28 cellular contexts compared by ENCODE assay signal in genomic region chr15:29840928-29841327, GRCh38. TPM values are rescaled to one million over a fixed set of nuclear protein-coding genes. Genes with fewer than 3 reads are reported as not detected.
DNase-seq lines count a peak whose midpoint lies in the region; ATAC-seq and TF ChIP-seq lines count a peak whose summit lies in the region.
"Had no signal": no experiment of that assay in that cellular context is flagged by ENCODE, and none has a peak within 500 bp of the region (broad histone marks: within the 10 kb centered on the region; RNA-seq: fewer than 3 reads in every experiment).

No MANE protein-coding gene starts in this region.

- H2BK12ac ChIP-seq in mesenchymal stem cell (ENCODE audit: low read length in 2 of 2) = no peak overlapping the region

- no peak overlapping the region for H4K8ac ChIP-seq in mesenchymal stem cell (ENCODE audit: low read length)

- no peak overlapping the region for H3K9ac ChIP-seq in mesenchymal stem cell (ENCODE audit: low read length)

- no peak overlapping the region for H3K4ac ChIP-seq in mesenchymal stem cell (ENCODE audit: low read depth in 1 of 2, low read length in 2 of 2)

- H4K91ac ChIP-seq in mesenchymal stem cell (ENCODE audit: low read length) = no peak overlapping the region

- peaks cover 1% of the 10 kb centered on the region for H3K79me1 ChIP-seq in mesenchymal stem cell (replicated peaks; ENCODE audit: low read length, poor library complexity, severe bottlenecking)

- ATAC-seq in Right ventricle myocardium inferior = peak; percentile 75
- ATAC-seq in heart left ventricle = peak; percentile 93 to 94 (median 94)
- no peak for ATAC-seq in HG02588 (IDR thresholded peaks at IDR 0.05; ENCODE audit: unreplicated experiment)
- ATAC-seq: activated T-cell treated with anti-CD3 and anti-CD28 coated beads, Interleukin-2, amount 50 U/mL, for 4 hours; K562; stimulated activated effector memory CD8-positive, alpha-beta T cell treated with anti-CD3 and anti-CD28 coated beads, Interleukin-12 subunit alpha, Interleukin-12 subunit beta, amount 100 ng/mL, for 72 hours had no signal

- H2AFZ ChIP-seq in mesenchymal stem cell (ENCODE audit: low read depth, low read length) = no peak overlapping the region

- H3K36me3 ChIP-seq in heart left ventricle = no peaks in the 10 kb centered on the region
- no peaks in the 10 kb centered on the region for H3K36me3 ChIP-seq in mesenchymal stem cell (ENCODE audit: control insufficient read depth in 1 of 2, insufficient read depth in 2 of 2, low read depth in 1 of 2, low read length in 2 of 2)
- no peaks in the 10 kb centered on the region for H3K36me3 ChIP-seq in tibial artery
- H3K36me3 ChIP-seq: uterus had no signal

- WGBS in heart left ventricle, 4 donors = 39 to 48% (median 44%) methylated on average over 3 of the region's 3 CpGs
- WGBS in mesenchymal stem cell = 97% methylated on average over 3 of the region's 3 CpGs

- DNase-seq in Right ventricle myocardium inferior (ENCODE audit: missing footprints) (no peak), cardiac septum (ENCODE audit: low spot score) (no peak), heart left ventricle (peak in 3 of 5 donors; percentile 29 to 57 (median 44)), mesenchymal stem cell (peak; percentile 47), tibial artery (no peak), AG08395 (ENCODE audit: low spot score) (no peak)
- no peak for DNase-seq in activated CD8-positive, alpha-beta memory T cell treated with anti-CD3 and anti-CD28 coated beads, Interleukin-2, amount 50 U/mL, for 48 hours
- DNase-seq: activated B cell treated with CpG ODN at 0.5 μM for 24 hours; activated CD4-positive, alpha-beta T cell treated with anti-CD3 and anti-CD28 coated beads, Interleukin-2, amount 50 U/mL, for 1 hour; activated gamma-delta T cell; activated naive CD8-positive, alpha-beta T cell treated with anti-CD3 and anti-CD28 coated beads for 36 hours; activated T-cell treated with anti-CD3 and anti-CD28 coated beads, Interleukin-2, amount 50 U/mL, for 4 hours; anterior cingulate cortex; caudate nucleus; CD4-positive, CD25-positive, alpha-beta regulatory T cell; DMS79 treated with DMSO at 0.1 percent for 48 hours; erythroblast; GF-D8; glutamatergic neuron; HFFc6; islet precursor cell; NCI-H1092 treated with DMSO at 0.1 percent for 48 hours; NCI-H1694 treated with DMSO at 0.1 percent for 48 hours; uterus had no signal

- H2BK120ac ChIP-seq in mesenchymal stem cell (ENCODE audit: low read depth, low read length) = no peak overlapping the region

- H3K27ac ChIP-seq in heart left ventricle (peak overlapping the region; percentile 53 to 95 (median 74)), mesenchymal stem cell (ENCODE audit: low read length, poor library complexity, severe bottlenecking) (no peak overlapping the region), tibial artery (peak overlapping the region; percentile 39 to 56)
- H3K27ac ChIP-seq: uterus had no signal

- peak overlapping the region in 1 of 2 experiments; percentile 65 for H3K18ac ChIP-seq in mesenchymal stem cell (ENCODE audit: low read depth in 1 of 2, low read length in 2 of 2)

- no peak overlapping the region for H3K4me2 ChIP-seq in mesenchymal stem cell (ENCODE audit: low read length, poor library complexity, severe bottlenecking)

- peak overlapping the region; percentile 24 for H2BK5ac ChIP-seq in mesenchymal stem cell (ENCODE audit: low read depth, low read length, poor library complexity, severe bottlenecking)

- peak overlapping the region; percentile 36 for H2AK5ac ChIP-seq in mesenchymal stem cell (ENCODE audit: low read length, severe bottlenecking)

- H3K27me3 ChIP-seq in heart left ventricle = peaks cover 0 to 3% (median 0%) of the 10 kb centered on the region in 9 donors
- H3K27me3 ChIP-seq in mesenchymal stem cell (ENCODE audit: control insufficient read depth in 1 of 2, insufficient read depth in 1 of 2, low read length in 2 of 2) = no peaks in the 10 kb centered on the region
- H3K27me3 ChIP-seq in tibial artery = no peaks in the 10 kb centered on the region
- H3K27me3 ChIP-seq: uterus had no signal

- H3K4me1 ChIP-seq in heart left ventricle (peaks cover 0 to 44% (median 14%) of the 10 kb centered on the region in 12 donors), mesenchymal stem cell (ENCODE audit: control insufficient read depth, insufficient read depth, low read depth, low read length) (peaks cover 10% of the 10 kb centered on the region), tibial artery (peaks cover 0 to 22% (median 3%) of the 10 kb centered on the region in 4 donors)
- H3K4me1 ChIP-seq: uterus had no signal

- intact Hi-C loops in Right ventricle myocardium inferior (cut with DNase I) (no loop called here), cardiac septum (cut with DNase I) (no loop called here), heart left ventricle (cut with DNase I) (no loop called here), tibial artery (cut with DNase I; ENCODE audit: low total_unique reads) (no loop called here)

- H3K14ac ChIP-seq in mesenchymal stem cell (ENCODE audit: low read length in 2 of 2) = no peak overlapping the region

- H3K23ac ChIP-seq in mesenchymal stem cell (ENCODE audit: low read length in 2 of 2) = no peak overlapping the region

- TF ChIP-seq POLR2A in heart left ventricle (IDR thresholded peaks at IDR 0.05) = no peak

- H3K4me3 ChIP-seq in heart left ventricle = no peak overlapping the region
- no peak overlapping the region for H3K4me3 ChIP-seq in mesenchymal stem cell (ENCODE audit: insufficient read depth in 1 of 2, low read depth in 1 of 2, low read length in 2 of 2)
- no peak overlapping the region for H3K4me3 ChIP-seq in tibial artery
- H3K4me3 ChIP-seq: K562, uterus had no signal

- H3K9me3 ChIP-seq in heart left ventricle = no peaks in the 10 kb centered on the region
- peaks cover 1% of the 10 kb centered on the region for H3K9me3 ChIP-seq in mesenchymal stem cell (ENCODE audit: control insufficient read depth, low read length)
- no peaks in the 10 kb centered on the region for H3K9me3 ChIP-seq in tibial artery
- H3K9me3 ChIP-seq: uterus had no signal

- no peak for TF ChIP-seq CTCF in heart left ventricle (IDR thresholded peaks at IDR 0.05)
- TF ChIP-seq CTCF in tibial artery (IDR thresholded peaks at IDR 0.05) = no peak

- H2BK15ac ChIP-seq in mesenchymal stem cell (ENCODE audit: low read depth, poor library complexity, severe bottlenecking) = no peak overlapping the region

RNA-seq across cellular contexts. Expression of gene TJP1, which starts 18.7 kb away (rescaled TPM):
- total RNA-seq in Right ventricle myocardium inferior (111 TPM), cardiac septum (138 TPM), heart left ventricle (100 to 1,000 TPM in 6 of 9 donors, 10 to 100 TPM in 3; 89.4 to 159 (median 112) TPM)
- 10 to 100 TPM; 26.8 to 41.8 TPM for polyA plus RNA-seq in heart left ventricle
- polyA plus RNA-seq in mesenchymal stem cell (2013, experiment 1 of 2) = 44.3 TPM
- 41.4 TPM for polyA plus RNA-seq in mesenchymal stem cell (2013, experiment 2 of 2)
- total RNA-seq: activated naive CD8-positive, alpha-beta T cell treated with anti-CD3 and anti-CD28 coated beads for 36 hours; CD4-positive, CD25-positive, alpha-beta regulatory T cell; T-helper 1 cell treated with Interleukin-12 subunit alpha and Interleukin-12 subunit beta and Interleukin-4 antibody, amounts not matched to agents 30 ng/mL and 1 ng/mL, for 36 hours had no signal

Comparison
In these comparisons a context has a peak if more than half of its experiments do, and no peak if none do; other contexts are left out.
1. DNase-seq: peak in heart left ventricle (3 of 5) and mesenchymal stem cell (single experiment); none in Right ventricle myocardium inferior (single experiment), cardiac septum (single experiment), tibial artery (0 of 2), activated CD8-positive, alpha-beta memory T cell treated with anti-CD3 and anti-CD28 coated beads, Interleukin-2, amount 50 U/mL, for 48 hours (single experiment) and AG08395 (single experiment).